18 cellular contexts compared by ENCODE assay signal in genomic region chr1:233230011-233230410, GRCh38.
DNase-seq lines count a peak whose midpoint lies in the region; TF ChIP-seq lines count a peak whose summit lies in the region.
"Had no signal": no experiment of that assay in that cellular context is flagged by ENCODE, and none has a peak within 500 bp of the region (broad histone marks: within the 10 kb centered on the region; RNA-seq: fewer than 3 reads in every experiment).

No MANE protein-coding gene starts in this region.

- no peak overlapping the region for H2BK12ac ChIP-seq in H9 (ENCODE audit: insufficient read length, low read depth, low read length)

- no peaks in the 10 kb centered on the region for H3K23me2 ChIP-seq in H9 (ENCODE audit: insufficient read length, low read depth, low read length, poor library complexity, severe bottlenecking)

- H4K8ac ChIP-seq in H9 (replicated peaks; ENCODE audit: insufficient read length, low read depth, low read length) = no peak overlapping the region

- no peaks in the 10 kb centered on the region for H3K9me3 Mint-ChIP-seq in H9
- H3K9me3 Mint-ChIP-seq: CD4-positive, CD25-positive, alpha-beta regulatory T cell had no signal

- no peak overlapping the region for H2BK5ac ChIP-seq in H9 (ENCODE audit: insufficient read length, low read length)

- H3K27ac ChIP-seq in H9 (ENCODE audit: insufficient read length, low read depth, low read length) (no peak overlapping the region), transverse colon (no peak overlapping the region)
- H3K27ac ChIP-seq: BLaER1, HL-60 had no signal

- H4K20me1 ChIP-seq in H9 (ENCODE audit: control insufficient read depth, insufficient read depth, insufficient read length) = no peaks in the 10 kb centered on the region
- H4K20me1 ChIP-seq: BLaER1 had no signal

- H2AFZ ChIP-seq in H9 (ENCODE audit: low read length) = no peak overlapping the region

- no peak overlapping the region for H3K4me3 Mint-ChIP-seq in H9
- H3K4me3 Mint-ChIP-seq: CD4-positive, CD25-positive, alpha-beta regulatory T cell had no signal

- no peak overlapping the region for H3K18ac ChIP-seq in H9 (ENCODE audit: insufficient read length, low read depth, low read length)

- no peaks in the 10 kb centered on the region for H3K4me1 ChIP-seq in H9 (ENCODE audit: insufficient read depth, low read length)
- H3K4me1 ChIP-seq in transverse colon = no peaks in the 10 kb centered on the region
- H3K4me1 ChIP-seq: BLaER1 had no signal

- H3K79me1 ChIP-seq in H9 (ENCODE audit: insufficient read depth, low read depth, low read length, poor library complexity, severe bottlenecking) = peaks cover 4% of the 10 kb centered on the region

- no peak overlapping the region for H3T11ph ChIP-seq in H9 (ENCODE audit: low read length)

- H3K9ac ChIP-seq in H9 (ENCODE audit: extremely low read depth, insufficient read length, low read length) = no peak overlapping the region
- H3K9ac ChIP-seq: BLaER1 had no signal

- H3K79me2 ChIP-seq in H9 (ENCODE audit: insufficient read depth, low read length) = no peaks in the 10 kb centered on the region

- no peaks in the 10 kb centered on the region for H3K9me3 ChIP-seq in H9 (ENCODE audit: control insufficient read depth, low read depth, low read length)
- H3K9me3 ChIP-seq in transverse colon = no peaks in the 10 kb centered on the region
- H3K9me3 ChIP-seq: BLaER1 had no signal

- H3K36me3 Mint-ChIP-seq in H9 (ENCODE audit: insufficient read depth in 1 of 3, low read depth in 3 of 3) = peaks cover 18 to 58% (median 22%) of the 10 kb centered on the region in 3 experiments; a peak in 6 of 7 replicates

- H3K4me1 Mint-ChIP-seq in H9 = peaks cover 11 to 28% of the 10 kb centered on the region in 2 experiments
- H3K4me1 Mint-ChIP-seq: CD4-positive, CD25-positive, alpha-beta regulatory T cell had no signal

- H3K56ac ChIP-seq in H9 (ENCODE audit: insufficient read length, low read depth, low read length) = no peak overlapping the region

- TF ChIP-seq EP300 in transverse colon (IDR thresholded peaks at IDR 0.05; ENCODE audit: low read depth) = no peak

- no peaks in the 10 kb centered on the region for H3K27me3 ChIP-seq in H9 (ENCODE audit: insufficient read depth, low read length)
- no peaks in the 10 kb centered on the region for H3K27me3 ChIP-seq in transverse colon
- H3K27me3 ChIP-seq: BLaER1 had no signal

- H3K36me3 ChIP-seq in transverse colon = no peaks in the 10 kb centered on the region
- H3K36me3 ChIP-seq: BLaER1 had no signal

- H3K27me3 Mint-ChIP-seq in H9 (ENCODE audit: low read depth) = no peaks in the 10 kb centered on the region
- H3K27me3 Mint-ChIP-seq: CD4-positive, CD25-positive, alpha-beta regulatory T cell had no signal

- no peak overlapping the region for H3K14ac ChIP-seq in H9 (ENCODE audit: insufficient read depth, low read length)

- DNase-seq in H9 (no peak), RKO (ENCODE audit: low spot score) (peak; percentile 13), fibroblast of peridontal ligament (ENCODE audit: extremely low read depth) (peak; percentile 40), transverse colon (no peak), NCI-H226 (no peak), SIG-M5 (lab: John Stamatoyannopoulos, UW) (no peak), SHP77 treated with DMSO at 0.1 percent for 48 hours (lab: John Stamatoyannopoulos, UW) (no peak)
- DNase-seq: CD4-positive, CD25-positive, alpha-beta regulatory T cell; GOT3; NCI-H1092 treated with DMSO at 0.1 percent for 48 hours; NCI-H1436; NCI-H187; NCI-H2171 treated with DMSO at 0.1 percent for 48 hours; NCI-H524; NCI-H748 treated with DMSO at 0.1 percent for 48 hours had no signal

- H3K4me2 ChIP-seq in H9 (ENCODE audit: insufficient read depth, insufficient read length, low read length) = no peak overlapping the region
- H3K4me2 ChIP-seq: BLaER1 had no signal

- no CpG with 5 or more reads among the region's 2 CpGs for WGBS in H9 (ENCODE audit: extremely low coverage, insufficient read length, low lambda C conversion rate)
- WGBS in transverse colon (ENCODE audit: low coverage in 1 of 2), 2 donors = 90 to 100% methylated on average over 1 to 2 of the region's 2 CpGs

- H2BK120ac ChIP-seq in H9 (ENCODE audit: low read depth, low read length, poor library complexity, severe bottlenecking) = no peak overlapping the region

- no peak overlapping the region for H2BK20ac ChIP-seq in H9 (ENCODE audit: low read depth, low read length, poor library complexity, severe bottlenecking)

- TF ChIP-seq CTCF in H9 (conservative IDR thresholded peaks at IDR 0.05) (no peak), transverse colon (IDR thresholded peaks at IDR 0.05) (no peak)

- no peak overlapping the region for H3K4ac ChIP-seq in H9 (ENCODE audit: low read depth, low read length)

- no peak overlapping the region for H4K91ac ChIP-seq in H9 (ENCODE audit: insufficient read length, low read depth, low read length)

- H3K4me3 ChIP-seq in transverse colon = no peak overlapping the region
- H3K4me3 ChIP-seq: BLaER1, K562 had no signal

- intact Hi-C loops in transverse colon (cut with DNase I; ENCODE audit: low total_unique reads) = no loop called here

- no peak overlapping the region for H4K5ac ChIP-seq in H9 (ENCODE audit: insufficient read length, low read depth, low read length)

- no peak overlapping the region for H2AK5ac ChIP-seq in H9 (ENCODE audit: insufficient read length, low read length)

- in situ Hi-C loops in transverse colon (cut with MboI; ENCODE audit: low pct_ligation_motif_present in 1 of 4, low pct_unique_long_range_greater_than_20kb in 1 of 4, low sequenced_read_pairs in 3 of 4) = loop anchor here (25.0 kb wide), 2 partner anchors 593 to 1368 kb away; partner anchors contain the start of gene SIPA1L2 (in 4 of the 4)

- H3K27ac Mint-ChIP-seq in H9 = peak overlapping the region in 2 of 3 experiments; percentile 6 to 8; a peak in 2 of 7 replicates

- TF ChIP-seq POLR2A in transverse colon (IDR thresholded peaks at IDR 0.05) = no peak

- no peak overlapping the region for H3K23ac ChIP-seq in H9 (ENCODE audit: insufficient read length, low read depth, low read length)

- no peak overlapping the region for H2BK15ac ChIP-seq in H9 (ENCODE audit: low read depth, low read length)

Comparison
In these comparisons a context has a peak if more than half of its experiments do, and no peak if none do; other contexts are left out.
1. DNase-seq: peak in RKO (single experiment) and fibroblast of peridontal ligament (single experiment); none in H9 (single experiment), transverse colon (single experiment), NCI-H226 (single experiment), SIG-M5 (single experiment) and SHP77 treated with DMSO at 0.1 percent for 48 hours (single experiment).